12 cellular contexts compared by ENCODE assay signal in genomic region chr9:131704195-131704983, GRCh38. TPM values are rescaled to one million over a fixed set of nuclear protein-coding genes. Genes with fewer than 3 reads are reported as not detected.
DNase-seq lines count a peak whose midpoint lies in the region; ATAC-seq and TF ChIP-seq lines count a peak whose summit lies in the region.
"Had no signal": no experiment of that assay in that cellular context is flagged by ENCODE, and none has a peak within 500 bp of the region (broad histone marks: within the 10 kb centered on the region; RNA-seq: fewer than 3 reads in every experiment).

No MANE protein-coding gene starts in this region.

- no peaks in the 10 kb centered on the region for H3K9me3 ChIP-seq in BLaER1 treated with 17β-estradiol and CSF1 and Interleukin-3, amounts not matched to agents 10 nM and 100 nM (replicated peaks in 1 of 11)
- no peaks in the 10 kb centered on the region for H3K9me3 ChIP-seq in HEK293 (ENCODE audit: control insufficient read depth, insufficient read depth, low read depth, low read length)
- H3K9me3 ChIP-seq: adrenal gland had no signal

- peak overlapping the region; percentile 10 to 88 (median 78); a peak in 17 of 22 replicates for H3K4me2 ChIP-seq in BLaER1 treated with 17β-estradiol and CSF1 and Interleukin-3, amounts not matched to agents 10 nM and 100 nM

- peaks cover 83 to 100% (median 96%) of the 10 kb centered on the region in 10 experiments for H3K4me1 ChIP-seq in BLaER1 treated with 17β-estradiol and CSF1 and Interleukin-3, amounts not matched to agents 10 nM and 100 nM
- H3K4me1 ChIP-seq in HEK293 (ENCODE audit: control insufficient read depth, insufficient read depth, low read length), result peaks cover 9% of the 10 kb centered on the region

- POLR2A ChIA-PET in HEK293 (lab: Yijun Ruan, JAX) (interaction anchor here (0.7 kb wide), 1 partner anchor 26 kb away, joined by 3 read pairs; no protein-coding TSS in a partner anchor), WTC11 (lab: Charles Lee) (no interaction called here), GM10248 (lab: Yijun Ruan, JAX) (interaction anchor here (0.5 to 1.2 kb wide), 2 partner anchors 16 to 29 kb away, joined by 3 read pairs; no protein-coding TSS in a partner anchor)

- DNase-seq in WTC11 (ENCODE audit: low spot score) (no peak), memory B cell (ENCODE audit: low spot score in 2 of 2) (no peak), GM10248 (ENCODE audit: extremely low spot score) (no peak)
- DNase-seq: GF-D8, NCI-H2227 treated with DMSO at 0.1 percent for 48 hours, nephron progenitor cell had no signal

- no peak overlapping the region for H3K4me3 ChIP-seq in BLaER1 treated with 17β-estradiol and CSF1 and Interleukin-3, amounts not matched to agents 10 nM and 100 nM
- H3K4me3 ChIP-seq in HEK293 (ENCODE audit: low read depth, low read length), result no peak overlapping the region
- H3K4me3 ChIP-seq: adrenal gland had no signal

- H3K9ac ChIP-seq in BLaER1 treated with 17β-estradiol and CSF1 and Interleukin-3, amounts not matched to agents 10 nM and 100 nM, result peak overlapping the region in 3 of 11 experiments; percentile 54 to 64 (median 62); a peak in 4 of 22 replicates

- H3K27me3 Mint-ChIP-seq in WTC11 (ENCODE audit: low read depth) (no peaks in the 10 kb centered on the region), memory B cell (no peaks in the 10 kb centered on the region)

- H3K4me3 Mint-ChIP-seq in WTC11 (no peak overlapping the region), memory B cell (peak overlapping the region; percentile 63)
- H3K4me3 Mint-ChIP-seq: nephron progenitor cell had no signal

- no peaks in the 10 kb centered on the region for H3K27me3 ChIP-seq in BLaER1 treated with 17β-estradiol and CSF1 and Interleukin-3, amounts not matched to agents 10 nM and 100 nM
- H3K27me3 ChIP-seq: adrenal gland had no signal

- H3K9me3 Mint-ChIP-seq in WTC11 (no peaks in the 10 kb centered on the region), memory B cell (no peaks in the 10 kb centered on the region)
- H3K9me3 Mint-ChIP-seq: nephron progenitor cell had no signal

- peaks cover 36 to 100% (median 76%) of the 10 kb centered on the region in 11 experiments; a peak in 18 of 22 replicates for H4K20me1 ChIP-seq in BLaER1 treated with 17β-estradiol and CSF1 and Interleukin-3, amounts not matched to agents 10 nM and 100 nM

- H3K4me1 Mint-ChIP-seq in WTC11 (peaks cover 85% of the 10 kb centered on the region), memory B cell (peaks cover 69% of the 10 kb centered on the region)

- H3K27ac Mint-ChIP-seq in WTC11, result peak overlapping the region; percentile 83
- H3K27ac Mint-ChIP-seq in memory B cell, result peak overlapping the region; percentile 6
- H3K27ac Mint-ChIP-seq: nephron progenitor cell had no signal

- no peaks in the 10 kb centered on the region for H3K36me3 Mint-ChIP-seq in WTC11
- H3K36me3 Mint-ChIP-seq in memory B cell, result peaks cover 11% of the 10 kb centered on the region

- TF ChIP-seq CTCF in HEK293 (tag by site-specific recombination; IDR thresholded peaks at IDR 0.05) (no peak), WTC11 (IDR thresholded peaks at IDR 0.05) (no peak), GM10248 (IDR thresholded peaks at IDR 0.05; ENCODE audit: control extremely low read depth, extremely low read depth, low read depth, missing control alignments) (no peak)

- CTCF ChIA-PET in HEK293 (lab: Yijun Ruan, JAX) (interaction anchor here (0.6 to 1.4 kb wide), 6 partner anchors 28 to 113 kb away, joined by 3 to 5 read pairs (median 4); partner anchors contain the start of gene RAPGEF1), WTC11 (lab: Charles Lee) (interaction anchor here (1.2 kb wide), 1 partner anchor 113 kb away, joined by 3 read pairs; no protein-coding TSS in a partner anchor), GM10248 (lab: Yijun Ruan, JAX) (interaction anchor here (1.0 to 2.4 kb wide), 8 partner anchors 8 to 74 kb away, joined by 3 to 9 read pairs (median 4); no protein-coding TSS in a partner anchor)

- ATAC-seq in WTC11, result no peak
- ATAC-seq in memory B cell (ENCODE audit: low read depth), result no peak
- ATAC-seq in GM18867 (IDR thresholded peaks at IDR 0.05; ENCODE audit: unreplicated experiment), result no peak
- no peak for ATAC-seq in HG03439 (IDR thresholded peaks at IDR 0.05; ENCODE audit: unreplicated experiment)
- no peak for ATAC-seq in GM21717 (IDR thresholded peaks at IDR 0.05; ENCODE audit: unreplicated experiment)

- H3K36me3 ChIP-seq in BLaER1 treated with 17β-estradiol and CSF1 and Interleukin-3, amounts not matched to agents 10 nM and 100 nM, result peaks cover 0 to 25% (median 6%) of the 10 kb centered on the region in 11 experiments; a peak in 10 of 22 replicates
- H3K36me3 ChIP-seq in HEK293 (ENCODE audit: control insufficient read depth in 2 of 2, insufficient read depth in 1 of 2, low read length in 2 of 2), result no peaks in the 10 kb centered on the region
- H3K36me3 ChIP-seq: adrenal gland had no signal

- peak overlapping the region in 8 of 11 experiments; percentile 41 to 88 (median 76); a peak in 13 of 22 replicates for H3K27ac ChIP-seq in BLaER1 treated with 17β-estradiol and CSF1 and Interleukin-3, amounts not matched to agents 10 nM and 100 nM
- no peak overlapping the region for H3K27ac ChIP-seq in HEK293 (ENCODE audit: extremely low read depth, low read depth, low read length)

TF ChIP-seq in HEK293, 187 proteins besides CTCF, POLR2A, EP300 and RAD21 (continues in another document):
- TF ChIP-seq SETDB1 (IDR thresholded peaks at IDR 0.05; ENCODE audit: insufficient read length, low read length) (no peak), HIC1 (tag by site-specific recombination; IDR thresholded peaks at IDR 0.05) (no peak), ZNF510 (tag by site-specific recombination; IDR thresholded peaks at IDR 0.05; ENCODE audit: insufficient replicate concordance) (no peak), ZNF600 (tag by site-specific recombination; IDR thresholded peaks at IDR 0.05) (peak; percentile 54; the same call in 1 of the 2 replicates), ZNF174 (tag by site-specific recombination; IDR thresholded peaks at IDR 0.05) (no peak), ZNF366 (tag by site-specific recombination; conservative IDR thresholded peaks at IDR 0.05) (peak; percentile 38; the same call in 1 of the 2 replicates), ZNF132 (tag by site-specific recombination; IDR thresholded peaks at IDR 0.05; ENCODE audit: borderline replicate concordance) (no peak), ZSCAN16 (tag by site-specific recombination; IDR thresholded peaks at IDR 0.05) (no peak), ZBTB17 (tag by site-specific recombination; IDR thresholded peaks at IDR 0.05) (peak; percentile 93), ZNF660 (tag by site-specific recombination; IDR thresholded peaks at IDR 0.05) (no peak), MYNN (tag by site-specific recombination; IDR thresholded peaks at IDR 0.05; ENCODE audit: borderline replicate concordance) (no peak)

TF ChIP-seq in WTC11, 78 proteins besides CTCF, POLR2A, EP300 and RAD21 (continues in another document):
- TF ChIP-seq SOX15 (CRISPR knock-in tag; IDR thresholded peaks at IDR 0.05) (no peak), ARID4B (CRISPR knock-in tag; IDR thresholded peaks at IDR 0.05; ENCODE audit: borderline replicate concordance) (no peak), NFATC4 (CRISPR knock-in tag; IDR thresholded peaks at IDR 0.05) (no peak), ZBTB21 (CRISPR knock-in tag; IDR thresholded peaks at IDR 0.05; ENCODE audit: borderline replicate concordance) (no peak), TEAD4 (CRISPR knock-in tag; IDR thresholded peaks at IDR 0.05) (no peak), ZNF512 (CRISPR knock-in tag; IDR thresholded peaks at IDR 0.05; ENCODE audit: borderline replicate concordance) (no peak)

RNA-seq across cellular contexts. Expression of gene RAPGEF1, which starts 35.5 kb away (rescaled TPM):
- total RNA-seq in WTC11 (2021), result 57.9 to 66.2 TPM (median 65.7 TPM) in 3 replicates
